In genomic region chr13:112186091-112186490, GRCh38 we compare ENCODE assay signal across 22 cellular contexts.
"Had no signal": no experiment of that assay in that cellular context is flagged by ENCODE, and none has a peak within 500 bp of the region (broad histone marks: within the 10 kb centered on the region; RNA-seq: fewer than 3 reads in every experiment).

No MANE protein-coding gene starts in this region.

- H3K36me3 ChIP-seq: MG63, SJSA1 had no signal

- H3K4me1 ChIP-seq: SJSA1 had no signal

- H3K4me3 ChIP-seq: MG63, SJSA1, SK-N-MC had no signal

- H3K27me3 ChIP-seq: MG63 had no signal

- H3K9me3 ChIP-seq: MG63 had no signal

- H3K27ac ChIP-seq: SJSA1, SK-N-MC had no signal

- DNase-seq: Karpas-422, KG1, MG63, NCI-H1092, NCI-H1105 treated with DMSO at 0.1 percent for 48 hours, NCI-H1417 treated with DMSO at 0.1 percent for 48 hours, NCI-H146, NCI-H1694 treated with DMSO at 0.1 percent for 48 hours, NCI-H1930, NCI-H2081, NCI-H2171, NCI-H226, NCI-H446, NCI-H510A, NCI-H524 treated with DMSO at 0.1 percent for 48 hours, NCI-H69, NCI-H774, Right ventricle myocardium superior, RPMI8226, SIG-M5 had no signal
